In the genomic region with DNA sequence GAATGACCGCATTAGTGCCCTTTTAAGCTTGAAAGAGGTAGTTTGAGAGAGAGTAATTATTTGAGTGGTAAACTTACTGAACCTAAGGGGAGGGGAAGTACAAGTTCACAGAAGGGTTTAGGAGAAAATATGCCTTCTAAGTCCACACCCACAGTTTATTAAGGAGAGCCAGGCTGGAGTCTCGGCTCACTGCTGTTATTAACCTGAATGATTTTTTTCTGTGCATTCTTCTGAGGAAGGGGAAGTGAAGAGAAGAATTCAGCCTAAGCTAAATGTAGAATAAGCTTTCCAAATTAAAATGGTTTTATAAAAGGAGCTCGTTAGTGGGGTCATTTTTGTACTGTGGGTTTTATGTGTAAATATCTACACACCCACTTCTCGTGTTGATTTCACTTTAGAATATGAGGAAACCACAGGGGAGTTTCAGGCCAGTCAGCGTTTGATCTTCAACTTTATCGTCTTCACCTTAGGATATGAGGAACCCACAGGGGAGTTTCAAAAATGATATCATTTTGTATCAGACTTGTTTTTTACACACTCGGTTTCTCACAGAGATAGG, we compare ENCODE assay signal across 8 cellular contexts. TPM values are rescaled to one million over a fixed set of nuclear protein-coding genes. Genes with fewer than 3 reads are reported as not detected.
DNase-seq lines count a peak whose midpoint lies in the region; ATAC-seq and TF ChIP-seq lines count a peak whose summit lies in the region.

No MANE protein-coding gene starts in this region.

- H2AFZ ChIP-seq in SK-N-SH (ENCODE audit: low read depth) (peak overlapping the region; percentile 52), neuronal stem cell (ENCODE audit: low read length) (peak overlapping the region; percentile 96)

- H3K4me3 ChIP-seq in SK-N-SH (ENCODE audit: low read depth in 2 of 2, low read length in 1 of 2) (peak overlapping the region; percentile 88 to 92), WI38 (ENCODE audit: low read depth, low read length) (peak overlapping the region; percentile 88), neuronal stem cell (ENCODE audit: low read length in 2 of 2) (peak overlapping the region in 1 of 2 donors; percentile 75)

- H4K91ac ChIP-seq in neuronal stem cell (ENCODE audit: low read depth, low read length, poor library complexity) = no peak overlapping the region

- H4K20me1 ChIP-seq in SK-N-SH (ENCODE audit: insufficient read depth) = no peaks in the 10 kb centered on the region

- peaks cover 5% of the 10 kb centered on the region for H3F3A ChIP-seq in SK-N-SH (replicated peaks; ENCODE audit: insufficient read depth)

- H3K18ac ChIP-seq in neuronal stem cell (ENCODE audit: low read length) = no peak overlapping the region

- H3K27ac Mint-ChIP-seq in effector memory CD8-positive, alpha-beta T cell = peak overlapping the region; percentile 97

- H3K4me1 ChIP-seq in SK-N-SH (ENCODE audit: control insufficient read depth in 1 of 2, insufficient read depth in 2 of 2, low read depth in 1 of 2, low read length in 1 of 2) = peaks cover 7 to 9% of the 10 kb centered on the region in 2 experiments; a peak in 2 of 4 replicates
- peaks cover 2 to 6% of the 10 kb centered on the region in 2 donors for H3K4me1 ChIP-seq in neuronal stem cell (ENCODE audit: control insufficient read depth in 2 of 2, insufficient read depth in 1 of 2, low read depth in 1 of 2, low read length in 2 of 2)

- 6% methylated on average over 7 of the region's 7 CpGs for WGBS in SK-N-SH (ENCODE audit: low lambda C conversion rate)
- WGBS in neuronal stem cell (ENCODE audit: extremely low coverage in 2 of 2, insufficient read length in 2 of 2, insufficient replicate concordance in 1 of 2), 2 donors = no CpG with 5 or more reads among the region's 7 CpGs

- H3K9me3 ChIP-seq in SK-N-SH (no peaks in the 10 kb centered on the region), neuronal stem cell (replicated peaks in 1 of 2; ENCODE audit: control insufficient read depth in 2 of 2, insufficient read depth in 1 of 2, low read depth in 1 of 2, low read length in 2 of 2) (no peaks in the 10 kb centered on the region)

- no peak overlapping the region for H2BK15ac ChIP-seq in neuronal stem cell (ENCODE audit: low read length)

- no peak for TF ChIP-seq RAD21 in SK-N-SH (IDR thresholded peaks at IDR 0.05; ENCODE audit: low read length)

- H3K27ac ChIP-seq in SK-N-SH (ENCODE audit: low read depth in 2 of 2, low read length in 1 of 2) = peak overlapping the region; percentile 87 to 90
- H3K27ac ChIP-seq in neuronal stem cell (replicated peaks; ENCODE audit: low read length) = no peak overlapping the region

- H3K79me2 ChIP-seq in SK-N-SH (ENCODE audit: insufficient read depth) = peaks cover 51% of the 10 kb centered on the region

- H3K4me1 Mint-ChIP-seq in effector memory CD8-positive, alpha-beta T cell (ENCODE audit: low read depth in 2 of 2) = peaks cover 24 to 40% of the 10 kb centered on the region in 2 donors

- H4K8ac ChIP-seq in neuronal stem cell (ENCODE audit: low read depth, low read length) = no peak overlapping the region

- no peak overlapping the region for H2BK120ac ChIP-seq in neuronal stem cell (ENCODE audit: low read depth, low read length)

- H3K9me3 Mint-ChIP-seq in effector memory CD8-positive, alpha-beta T cell = no peaks in the 10 kb centered on the region

- POLR2A ChIA-PET in SK-N-SH (lab: Yijun Ruan, JAX) = interaction anchor here (1.2 kb wide), 1 partner anchor 270 kb away, joined by 3 read pairs; the partner anchor contains the start of gene RPS17

- no peak for TF ChIP-seq EP300 in SK-N-SH (IDR thresholded peaks at IDR 0.05; ENCODE audit: borderline replicate concordance in 1 of 2, low read depth in 1 of 2, low read length in 1 of 2)

- H3K79me1 ChIP-seq in neuronal stem cell (ENCODE audit: low read depth, low read length) = no peaks in the 10 kb centered on the region

- peak overlapping the region; percentile 81 for H3K4me2 ChIP-seq in SK-N-SH
- peak overlapping the region; percentile 80 for H3K4me2 ChIP-seq in neuronal stem cell (ENCODE audit: insufficient read depth, low read length, poor library complexity, severe bottlenecking)

- no peak overlapping the region for H2BK12ac ChIP-seq in neuronal stem cell (ENCODE audit: low read length)

- ATAC-seq in SK-N-SH treated with all-trans-retinoic acid at 6 μM for 48 hours (no peak), GM18505 (IDR thresholded peaks at IDR 0.05; ENCODE audit: unreplicated experiment) (no peak), HG03108 (IDR thresholded peaks at IDR 0.05; ENCODE audit: unreplicated experiment) (no peak)
- ATAC-seq in effector memory CD8-positive, alpha-beta T cell (replicated peaks) = peak; percentile 32

- H2AK5ac ChIP-seq in neuronal stem cell (ENCODE audit: low read depth, low read length) = no peak overlapping the region

- H3K27me3 Mint-ChIP-seq in effector memory CD8-positive, alpha-beta T cell = no peaks in the 10 kb centered on the region

- peak overlapping the region; percentile 86 to 90 for H3K4me3 Mint-ChIP-seq in effector memory CD8-positive, alpha-beta T cell

- TF ChIP-seq POLR2A in GM18505 (IDR thresholded peaks at IDR 0.05; ENCODE audit: borderline replicate concordance, extremely low read depth, insufficient read depth, insufficient read length) = no peak

- H3K14ac ChIP-seq in neuronal stem cell (ENCODE audit: low read length) = no peak overlapping the region

- H2BK5ac ChIP-seq in neuronal stem cell (ENCODE audit: low read length) = no peak overlapping the region

- DNase-seq in SK-N-SH (no peak), neuronal stem cell (ENCODE audit: low spot score) (no peak), NCI-H128 (lab: John Stamatoyannopoulos, UW; ENCODE audit: unreplicated experiment) (no peak)
- DNase-seq in effector memory CD8-positive, alpha-beta T cell = peak; percentile 46 to 51 (median 50)

- TF ChIP-seq CTCF in SK-N-SH (IDR thresholded peaks at IDR 0.05) = no peak
- no peak for TF ChIP-seq CTCF in WI38 (IDR thresholded peaks at IDR 0.05; ENCODE audit: low read depth, low read length)

- H3K23ac ChIP-seq in neuronal stem cell (ENCODE audit: low read depth, low read length, poor library complexity) = no peak overlapping the region

- H3K4ac ChIP-seq in neuronal stem cell (ENCODE audit: low read length) = no peak overlapping the region

- H3K27me3 ChIP-seq in SK-N-SH (ENCODE audit: insufficient read depth) (no peaks in the 10 kb centered on the region), neuronal stem cell (ENCODE audit: control insufficient read depth in 3 of 3, insufficient read depth in 3 of 3, low read depth in 1 of 3, low read length in 3 of 3) (peaks cover 0 to 2% (median 0%) of the 10 kb centered on the region in 3 experiments)

- no peaks in the 10 kb centered on the region for H3K9me2 ChIP-seq in SK-N-SH

- CTCF ChIA-PET in SK-N-SH (lab: Yijun Ruan, JAX) = interaction anchor here (0.6 to 3.3 kb wide), 6 partner anchors 7 to 280 kb away, joined by 3 to 12 read pairs (median 6); partner anchors contain the start of gene C15orf40

- peaks cover 11 to 27% of the 10 kb centered on the region in 2 experiments for H3K36me3 ChIP-seq in SK-N-SH (replicated peaks in 1 of 2; ENCODE audit: control insufficient read depth in 1 of 2, insufficient read depth in 2 of 2, low read length in 1 of 2)
- peaks cover 0 to 29% of the 10 kb centered on the region in 2 donors for H3K36me3 ChIP-seq in neuronal stem cell (replicated peaks in 1 of 2; ENCODE audit: control insufficient read depth in 2 of 2, insufficient read depth in 2 of 2, low read length in 2 of 2)

- H3K36me3 Mint-ChIP-seq in effector memory CD8-positive, alpha-beta T cell (ENCODE audit: insufficient read depth) = peaks cover 61% of the 10 kb centered on the region

- H3K9ac ChIP-seq in SK-N-SH (peak overlapping the region; percentile 84), neuronal stem cell (ENCODE audit: low read depth, low read length, poor library complexity) (no peak overlapping the region)

TF ChIP-seq in SK-N-SH, 30 proteins besides CTCF, POLR2A, EP300 and RAD21 (continues in another document):
- TF ChIP-seq, protein P1, sequence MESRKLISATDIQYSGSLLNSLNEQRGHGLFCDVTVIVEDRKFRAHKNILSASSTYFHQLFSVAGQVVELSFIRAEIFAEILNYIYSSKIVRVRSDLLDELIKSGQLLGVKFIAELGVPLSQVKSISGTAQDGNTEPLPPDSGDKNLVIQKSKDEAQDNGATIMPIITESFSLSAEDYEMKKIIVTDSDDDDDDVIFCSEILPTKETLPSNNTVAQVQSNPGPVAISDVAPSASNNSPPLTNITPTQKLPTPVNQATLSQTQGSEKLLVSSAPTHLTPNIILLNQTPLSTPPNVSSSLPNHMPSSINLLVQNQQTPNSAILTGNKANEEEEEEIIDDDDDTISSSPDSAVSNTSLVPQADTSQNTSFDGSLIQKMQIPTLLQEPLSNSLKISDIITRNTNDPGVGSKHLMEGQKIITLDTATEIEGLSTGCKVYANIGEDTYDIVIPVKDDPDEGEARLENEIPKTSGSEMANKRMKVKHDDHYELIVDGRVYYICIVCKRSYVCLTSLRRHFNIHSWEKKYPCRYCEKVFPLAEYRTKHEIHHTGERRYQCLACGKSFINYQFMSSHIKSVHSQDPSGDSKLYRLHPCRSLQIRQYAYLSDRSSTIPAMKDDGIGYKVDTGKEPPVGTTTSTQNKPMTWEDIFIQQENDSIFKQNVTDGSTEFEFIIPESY (IDR thresholded peaks at IDR 0.05; ENCODE audit: borderline replicate concordance, low read depth) = no peak

TF ChIP-seq in SK-N-SH treated with all-trans-retinoic acid at 6 μM for 48 hours, 23 proteins besides CTCF, POLR2A, EP300 and RAD21 (continues in another document):
- TF ChIP-seq CSDC2 (CRISPR knock-in tag; IDR thresholded peaks at IDR 0.05) (no peak), TOX (CRISPR knock-in tag; IDR thresholded peaks at IDR 0.05; ENCODE audit: borderline replicate concordance) (no peak), GLIS3 (CRISPR knock-in tag; IDR thresholded peaks at IDR 0.05) (no peak), SNAI2 (CRISPR knock-in tag; IDR thresholded peaks at IDR 0.05) (no peak), ZNF565 (CRISPR knock-in tag; conservative IDR thresholded peaks at IDR 0.05; ENCODE audit: low read depth) (no peak), ISL1 (CRISPR knock-in tag; IDR thresholded peaks at IDR 0.05) (no peak), ZC3H10 (CRISPR knock-in tag; IDR thresholded peaks at IDR 0.05) (no peak), ZNF8 (CRISPR knock-in tag; IDR thresholded peaks at IDR 0.05) (no peak)

RNA-seq across cellular contexts. Expression of gene WHAMM, which starts 1.5 kb away (rescaled TPM):
- 1.9 and 2.3 TPM in 2 replicates for polyA plus RNA-seq in SK-N-SH (2012; rRNA removed)
- polyA plus RNA-seq in SK-N-SH (2012; cell fraction: cytosol; rRNA removed) = 2.3 and 2.4 TPM in 2 replicates
- polyA plus RNA-seq in SK-N-SH (2012; cell fraction: nucleus; rRNA removed) = 2.7 and 4.0 TPM in 2 replicates
- polyA plus RNA-seq in neuronal stem cell (2013, experiment 1 of 2) = 4.9 TPM
- 4.4 TPM for polyA plus RNA-seq in neuronal stem cell (2013, experiment 2 of 2)

RNA-seq across cellular contexts. Expression of gene FSD2, which starts 5.1 kb away (rescaled TPM):
- not detected in 2 replicates for polyA plus RNA-seq in SK-N-SH (2012; rRNA removed)
- polyA plus RNA-seq in SK-N-SH (2012; cell fraction: cytosol; rRNA removed) = not detected in 2 replicates
- not detected in 2 replicates for polyA plus RNA-seq in SK-N-SH (2012; cell fraction: nucleus; rRNA removed)
- not detected for polyA plus RNA-seq in neuronal stem cell (2013, experiment 1 of 2)
- under 0.01 TPM for polyA plus RNA-seq in neuronal stem cell (2013, experiment 2 of 2)

Comparison
In these comparisons a context has a peak if more than half of its experiments do, and no peak if none do; other contexts are left out.
1. DNase-seq: peak in effector memory CD8-positive, alpha-beta T cell (3 of 3); none in SK-N-SH (single experiment), neuronal stem cell (single experiment) and NCI-H128 (single experiment).